ENCODE assay signal across 1 cellular context in genomic region chrX:68699960-68700746, GRCh38.
TF ChIP-seq lines count a peak whose summit lies in the region.

No MANE protein-coding gene starts in this region.

TF ChIP-seq in WTC11, 78 proteins besides CTCF, POLR2A, EP300 and RAD21 (continued from another document):
- TF ChIP-seq, protein P1, sequence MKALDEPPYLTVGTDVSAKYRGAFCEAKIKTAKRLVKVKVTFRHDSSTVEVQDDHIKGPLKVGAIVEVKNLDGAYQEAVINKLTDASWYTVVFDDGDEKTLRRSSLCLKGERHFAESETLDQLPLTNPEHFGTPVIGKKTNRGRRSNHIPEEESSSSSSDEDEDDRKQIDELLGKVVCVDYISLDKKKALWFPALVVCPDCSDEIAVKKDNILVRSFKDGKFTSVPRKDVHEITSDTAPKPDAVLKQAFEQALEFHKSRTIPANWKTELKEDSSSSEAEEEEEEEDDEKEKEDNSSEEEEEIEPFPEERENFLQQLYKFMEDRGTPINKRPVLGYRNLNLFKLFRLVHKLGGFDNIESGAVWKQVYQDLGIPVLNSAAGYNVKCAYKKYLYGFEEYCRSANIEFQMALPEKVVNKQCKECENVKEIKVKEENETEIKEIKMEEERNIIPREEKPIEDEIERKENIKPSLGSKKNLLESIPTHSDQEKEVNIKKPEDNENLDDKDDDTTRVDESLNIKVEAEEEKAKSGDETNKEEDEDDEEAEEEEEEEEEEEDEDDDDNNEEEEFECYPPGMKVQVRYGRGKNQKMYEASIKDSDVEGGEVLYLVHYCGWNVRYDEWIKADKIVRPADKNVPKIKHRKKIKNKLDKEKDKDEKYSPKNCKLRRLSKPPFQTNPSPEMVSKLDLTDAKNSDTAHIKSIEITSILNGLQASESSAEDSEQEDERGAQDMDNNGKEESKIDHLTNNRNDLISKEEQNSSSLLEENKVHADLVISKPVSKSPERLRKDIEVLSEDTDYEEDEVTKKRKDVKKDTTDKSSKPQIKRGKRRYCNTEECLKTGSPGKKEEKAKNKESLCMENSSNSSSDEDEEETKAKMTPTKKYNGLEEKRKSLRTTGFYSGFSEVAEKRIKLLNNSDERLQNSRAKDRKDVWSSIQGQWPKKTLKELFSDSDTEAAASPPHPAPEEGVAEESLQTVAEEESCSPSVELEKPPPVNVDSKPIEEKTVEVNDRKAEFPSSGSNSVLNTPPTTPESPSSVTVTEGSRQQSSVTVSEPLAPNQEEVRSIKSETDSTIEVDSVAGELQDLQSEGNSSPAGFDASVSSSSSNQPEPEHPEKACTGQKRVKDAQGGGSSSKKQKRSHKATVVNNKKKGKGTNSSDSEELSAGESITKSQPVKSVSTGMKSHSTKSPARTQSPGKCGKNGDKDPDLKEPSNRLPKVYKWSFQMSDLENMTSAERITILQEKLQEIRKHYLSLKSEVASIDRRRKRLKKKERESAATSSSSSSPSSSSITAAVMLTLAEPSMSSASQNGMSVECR (CRISPR knock-in tag; IDR thresholded peaks at IDR 0.05; ENCODE audit: borderline replicate concordance), result no peak
- TF ChIP-seq ZMAT4 (CRISPR knock-in tag; IDR thresholded peaks at IDR 0.05) (no peak), TEAD1 (CRISPR knock-in tag; IDR thresholded peaks at IDR 0.05) (no peak), ETV6 (CRISPR knock-in tag; IDR thresholded peaks at IDR 0.05) (no peak), FOXK1 (CRISPR knock-in tag; IDR thresholded peaks at IDR 0.05) (no peak), ELF4 (CRISPR knock-in tag; IDR thresholded peaks at IDR 0.05; ENCODE audit: low read depth) (no peak), NFE2L1 (CRISPR knock-in tag; IDR thresholded peaks at IDR 0.05) (no peak), MYBL2 (CRISPR knock-in tag; IDR thresholded peaks at IDR 0.05) (no peak)
- TF ChIP-seq, protein P2, sequence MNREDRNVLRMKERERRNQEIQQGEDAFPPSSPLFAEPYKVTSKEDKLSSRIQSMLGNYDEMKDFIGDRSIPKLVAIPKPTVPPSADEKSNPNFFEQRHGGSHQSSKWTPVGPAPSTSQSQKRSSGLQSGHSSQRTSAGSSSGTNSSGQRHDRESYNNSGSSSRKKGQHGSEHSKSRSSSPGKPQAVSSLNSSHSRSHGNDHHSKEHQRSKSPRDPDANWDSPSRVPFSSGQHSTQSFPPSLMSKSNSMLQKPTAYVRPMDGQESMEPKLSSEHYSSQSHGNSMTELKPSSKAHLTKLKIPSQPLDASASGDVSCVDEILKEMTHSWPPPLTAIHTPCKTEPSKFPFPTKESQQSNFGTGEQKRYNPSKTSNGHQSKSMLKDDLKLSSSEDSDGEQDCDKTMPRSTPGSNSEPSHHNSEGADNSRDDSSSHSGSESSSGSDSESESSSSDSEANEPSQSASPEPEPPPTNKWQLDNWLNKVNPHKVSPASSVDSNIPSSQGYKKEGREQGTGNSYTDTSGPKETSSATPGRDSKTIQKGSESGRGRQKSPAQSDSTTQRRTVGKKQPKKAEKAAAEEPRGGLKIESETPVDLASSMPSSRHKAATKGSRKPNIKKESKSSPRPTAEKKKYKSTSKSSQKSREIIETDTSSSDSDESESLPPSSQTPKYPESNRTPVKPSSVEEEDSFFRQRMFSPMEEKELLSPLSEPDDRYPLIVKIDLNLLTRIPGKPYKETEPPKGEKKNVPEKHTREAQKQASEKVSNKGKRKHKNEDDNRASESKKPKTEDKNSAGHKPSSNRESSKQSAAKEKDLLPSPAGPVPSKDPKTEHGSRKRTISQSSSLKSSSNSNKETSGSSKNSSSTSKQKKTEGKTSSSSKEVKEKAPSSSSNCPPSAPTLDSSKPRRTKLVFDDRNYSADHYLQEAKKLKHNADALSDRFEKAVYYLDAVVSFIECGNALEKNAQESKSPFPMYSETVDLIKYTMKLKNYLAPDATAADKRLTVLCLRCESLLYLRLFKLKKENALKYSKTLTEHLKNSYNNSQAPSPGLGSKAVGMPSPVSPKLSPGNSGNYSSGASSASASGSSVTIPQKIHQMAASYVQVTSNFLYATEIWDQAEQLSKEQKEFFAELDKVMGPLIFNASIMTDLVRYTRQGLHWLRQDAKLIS (CRISPR knock-in tag; IDR thresholded peaks at IDR 0.05; ENCODE audit: borderline replicate concordance), result no peak
TF ChIP-seq in WTC11: peak in this region for 0.
